In the genomic region with DNA sequence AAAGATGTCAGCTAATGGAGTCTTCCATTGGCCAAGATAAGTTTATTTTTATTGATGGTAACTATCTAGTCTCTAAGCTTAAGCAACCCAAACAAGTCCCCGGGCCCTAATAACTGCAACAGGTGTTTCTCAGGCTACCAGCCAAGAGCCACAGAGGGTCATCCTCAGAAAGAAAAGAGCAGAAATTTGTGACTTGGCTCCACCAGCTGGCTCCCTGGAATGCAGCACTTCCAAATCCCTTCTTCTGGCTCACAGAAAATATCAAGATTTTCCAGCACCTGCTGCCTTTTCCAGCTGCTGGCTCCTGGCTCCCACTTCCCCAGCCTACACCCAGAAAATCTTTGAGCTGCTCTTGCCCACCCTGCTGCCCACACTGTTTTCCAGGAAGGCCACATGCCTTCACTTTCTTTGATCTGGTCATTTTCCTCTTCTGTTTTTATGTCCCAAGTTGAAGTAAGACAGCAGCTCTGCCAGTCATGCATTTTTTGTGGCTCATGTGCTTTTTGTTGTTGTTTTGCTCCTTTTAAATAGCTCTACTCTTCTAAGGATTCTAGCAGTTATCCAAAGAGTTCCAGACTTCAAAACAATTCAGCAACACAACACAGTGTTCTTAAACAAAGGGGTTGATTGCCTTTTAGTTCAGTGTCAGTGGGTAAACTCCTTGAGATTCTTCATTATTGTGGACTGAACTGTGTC, we compare ENCODE assay signal across 13 cellular contexts.
DNase-seq lines count a peak whose midpoint lies in the region; ATAC-seq and TF ChIP-seq lines count a peak whose summit lies in the region.
"Had no signal": no experiment of that assay in that cellular context is flagged by ENCODE, and none has a peak within 500 bp of the region (broad histone marks: within the 10 kb centered on the region; RNA-seq: fewer than 3 reads in every experiment).

No MANE protein-coding gene starts in this region.

- H3K18ac ChIP-seq in mesendoderm (ENCODE audit: low read length): no peak overlapping the region

- no peak overlapping the region for H2BK5ac ChIP-seq in mesendoderm (ENCODE audit: low read length)

- no peaks in the 10 kb centered on the region for H3K36me3 Mint-ChIP-seq in activated T-helper 17 cell treated with anti-CD3 and anti-CD28 coated beads, Interleukin-2, amount 50 U/mL, for 72 hours (ENCODE audit: low read depth)
- H3K36me3 Mint-ChIP-seq: CD14-positive monocyte had no signal

- no peaks in the 10 kb centered on the region for H3K79me2 ChIP-seq in DND-41 (ENCODE audit: insufficient read depth, low read length)
- H3K79me2 ChIP-seq in mesendoderm (ENCODE audit: control insufficient read depth, insufficient read depth, low read length): no peaks in the 10 kb centered on the region

- no peak overlapping the region for H3K23ac ChIP-seq in mesendoderm (ENCODE audit: low read length)

- peaks cover 8% of the 10 kb centered on the region for H3K9me3 ChIP-seq in DND-41 (ENCODE audit: insufficient read depth, low read length, severe bottlenecking)

- no peak for DNase-seq in DND-41
- peak; percentile 28 for DNase-seq in HT1080 (ENCODE audit: low read depth)
- peak; percentile 42 for DNase-seq in mesendoderm
- no peak for DNase-seq in hypothalamus (lab: John Stamatoyannopoulos, UW)
- DNase-seq in DMS 273 (lab: John Stamatoyannopoulos, UW; ENCODE audit: unreplicated experiment): no peak
- no peak for DNase-seq in stimulated activated CD4-positive, alpha-beta T cell treated with anti-CD3 and anti-CD28 coated beads, Interleukin-2, amount 100 ng/mL, for 24 hours
- DNase-seq: activated CD4-positive, alpha-beta T cell treated with anti-CD3 and anti-CD28 coated beads for 4 hours; NCI-H1048; stomach had no signal

- no peak overlapping the region for H3K27ac ChIP-seq in DND-41 (ENCODE audit: low read length)
- no peak overlapping the region for H3K27ac ChIP-seq in mesendoderm (ENCODE audit: low read depth, low read length)
- H3K27ac ChIP-seq: SK-N-MC had no signal

- no peak overlapping the region for H4K8ac ChIP-seq in mesendoderm (ENCODE audit: low read depth, low read length)

- no peak for ATAC-seq in DND-41 (ENCODE audit: insufficient read depth, low read depth)
- ATAC-seq in activated T-helper 17 cell treated with anti-CD3 and anti-CD28 coated beads, Interleukin-2, amount 50 U/mL, for 72 hours (replicated peaks): no peak
- ATAC-seq in HG03521 (IDR thresholded peaks at IDR 0.05; ENCODE audit: unreplicated experiment): no peak

- no peak overlapping the region for H3K4me3 Mint-ChIP-seq in activated T-helper 17 cell treated with anti-CD3 and anti-CD28 coated beads, Interleukin-2, amount 50 U/mL, for 72 hours
- H3K4me3 Mint-ChIP-seq: CD14-positive monocyte had no signal

- H3K9me3 Mint-ChIP-seq in activated T-helper 17 cell treated with anti-CD3 and anti-CD28 coated beads, Interleukin-2, amount 50 U/mL, for 72 hours: peaks cover 15% of the 10 kb centered on the region

- no peak overlapping the region for H2BK120ac ChIP-seq in mesendoderm (ENCODE audit: low read depth, low read length)

- H2AK5ac ChIP-seq in mesendoderm (ENCODE audit: low read length): no peak overlapping the region

- H3K4ac ChIP-seq in mesendoderm (ENCODE audit: low read depth, low read length): no peak overlapping the region

- H3K36me3 ChIP-seq in DND-41 (ENCODE audit: insufficient read depth, low read length) (no peaks in the 10 kb centered on the region), mesendoderm (ENCODE audit: control insufficient read depth, insufficient read depth, low read length) (no peaks in the 10 kb centered on the region)
- H3K36me3 ChIP-seq: stomach had no signal

- no peak overlapping the region for H3K56ac ChIP-seq in mesendoderm (ENCODE audit: low read length)

- peak; percentile 8 for TF ChIP-seq CTCF in DND-41 (IDR thresholded peaks at IDR 0.05; ENCODE audit: borderline replicate concordance, extremely low read depth, low read length, poor library complexity, severe bottlenecking)

- H3K4me3 ChIP-seq in DND-41 (ENCODE audit: low read depth in 1 of 2, low read length in 2 of 2) (no peak overlapping the region), mesendoderm (ENCODE audit: low read length) (no peak overlapping the region)
- H3K4me3 ChIP-seq: SK-N-MC, stomach had no signal

- no peak overlapping the region for H2BK15ac ChIP-seq in mesendoderm (replicated peaks; ENCODE audit: low read depth)

- H3K27me3 ChIP-seq in DND-41 (ENCODE audit: insufficient read depth, low read length, poor library complexity): no peaks in the 10 kb centered on the region
- H3K27me3 ChIP-seq in mesendoderm (ENCODE audit: insufficient read depth, low read length, poor library complexity): no peaks in the 10 kb centered on the region
- H3K27me3 ChIP-seq: stomach had no signal

- H3K4me2 ChIP-seq in DND-41 (ENCODE audit: insufficient read depth, low read length): no peak overlapping the region
- no peak overlapping the region for H3K4me2 ChIP-seq in mesendoderm (ENCODE audit: low read length)

- H3K9ac ChIP-seq in DND-41 (ENCODE audit: low read depth, low read length): no peak overlapping the region
- H3K9ac ChIP-seq in mesendoderm (ENCODE audit: low read length): no peak overlapping the region

- no peak overlapping the region for H4K5ac ChIP-seq in mesendoderm (ENCODE audit: low read length)

- H4K20me1 ChIP-seq in DND-41 (ENCODE audit: insufficient read depth, low read length): no peaks in the 10 kb centered on the region

- H2AFZ ChIP-seq in DND-41 (ENCODE audit: low read depth, low read length): no peak overlapping the region

- H3K4me1 Mint-ChIP-seq in activated T-helper 17 cell treated with anti-CD3 and anti-CD28 coated beads, Interleukin-2, amount 50 U/mL, for 72 hours: peaks cover 6% of the 10 kb centered on the region
- H3K4me1 Mint-ChIP-seq: CD14-positive monocyte had no signal

- peak overlapping the region; percentile 74 for H3K27ac Mint-ChIP-seq in activated T-helper 17 cell treated with anti-CD3 and anti-CD28 coated beads, Interleukin-2, amount 50 U/mL, for 72 hours
- H3K27ac Mint-ChIP-seq: CD14-positive monocyte had no signal

- no CpG with 5 or more reads among the region's 1 CpG for WGBS in mesendoderm (ENCODE audit: extremely low coverage, insufficient coverage, low lambda C conversion rate)

- no peaks in the 10 kb centered on the region for H3K79me1 ChIP-seq in mesendoderm (ENCODE audit: low read length)

- H3K4me1 ChIP-seq in DND-41 (ENCODE audit: insufficient read depth, low read length): no peaks in the 10 kb centered on the region
- no peaks in the 10 kb centered on the region for H3K4me1 ChIP-seq in mesendoderm (ENCODE audit: control insufficient read depth, low read depth, low read length)

- no peaks in the 10 kb centered on the region for H3K27me3 Mint-ChIP-seq in activated T-helper 17 cell treated with anti-CD3 and anti-CD28 coated beads, Interleukin-2, amount 50 U/mL, for 72 hours

Comparison
In these comparisons a context has a peak if more than half of its experiments do, and no peak if none do; other contexts are left out.
1. DNase-seq: peak in HT1080 (single experiment) and mesendoderm (single experiment); none in DND-41 (single experiment), hypothalamus (0 of 51), DMS 273 (single experiment) and stimulated activated CD4-positive, alpha-beta T cell treated with anti-CD3 and anti-CD28 coated beads, Interleukin-2, amount 100 ng/mL, for 24 hours (0 of 2).